Comparison of ENCODE assay signal across 11 cellular contexts in genomic region chr10:112373912-112374338, GRCh38. TPM values are rescaled to one million over a fixed set of nuclear protein-coding genes. Genes with fewer than 3 reads are reported as not detected.
A peak's percentile ranks its signal among the peaks of the same experiment; 100 is the strongest.
DNase-seq lines count a peak whose midpoint lies in the region; ATAC-seq, FAIRE-seq and TF ChIP-seq lines count a peak whose summit lies in the region.
"Had no signal": no experiment of that assay in that cellular context is flagged by ENCODE, and none has a peak within 500 bp of the region (broad histone marks: within the 10 kb centered on the region; RNA-seq: fewer than 3 reads in every experiment).

Gene ACSL5, plus strand, starts transcription at chr10:112374116. Its CDS starts 20,831 bp downstream, at chr10:112394947.

- H3K4me1 ChIP-seq in transverse colon = peaks cover 0 to 32% (median 28%) of the 10 kb centered on the region in 4 donors
- H3K4me1 ChIP-seq: HAP-1 had no signal

- H3K4me1 Mint-ChIP-seq in activated T-cell treated with anti-CD3 and anti-CD28 coated beads, Interleukin-2, amount 50 U/mL, for 72 hours (ENCODE audit: low read depth) = peaks cover 54% of the 10 kb centered on the region
- H3K4me1 Mint-ChIP-seq in activated T-helper 2 cell treated with anti-CD3 and anti-CD28 coated beads, Interferon-gamma antibody, Interleukin-2, Interleukin-4, amounts not matched to agents 10 μg/mL and 5 μg/mL and 100 μg/mL, durations not matched to agents 14 hours and 24 hours and 36 hours (ENCODE audit: low read depth) = peaks cover 38% of the 10 kb centered on the region
- H3K4me1 Mint-ChIP-seq in memory B cell = peaks cover 35% of the 10 kb centered on the region

- in situ Hi-C loops in transverse colon (cut with MboI; ENCODE audit: low pct_ligation_motif_present in 1 of 4, low pct_unique_long_range_greater_than_20kb in 1 of 4, low sequenced_read_pairs in 3 of 4) = no loop called here

- 54 to 58% methylated on average over 4 of the region's 4 CpGs for WGBS in transverse colon (ENCODE audit: low coverage in 1 of 2), 2 donors

- no peaks in the 10 kb centered on the region for H3K27me3 Mint-ChIP-seq in activated T-cell treated with anti-CD3 and anti-CD28 coated beads, Interleukin-2, amount 50 U/mL, for 72 hours (ENCODE audit: low read depth)
- H3K27me3 Mint-ChIP-seq in activated T-helper 2 cell treated with anti-CD3 and anti-CD28 coated beads, Interferon-gamma antibody, Interleukin-2, Interleukin-4, amounts not matched to agents 10 μg/mL and 5 μg/mL and 100 μg/mL, durations not matched to agents 14 hours and 24 hours and 36 hours (ENCODE audit: low read depth) = no peaks in the 10 kb centered on the region
- H3K27me3 Mint-ChIP-seq in memory B cell = no peaks in the 10 kb centered on the region

- H3K27ac ChIP-seq in transverse colon = peak within 1 kb of the TSS; percentile 84 to 90 (median 88)

- peaks cover 6% of the 10 kb centered on the region in 2 donors for H3K36me3 Mint-ChIP-seq in activated T-cell treated with anti-CD3 and anti-CD28 coated beads, Interleukin-2, amount 50 U/mL, for 72 hours (ENCODE audit: insufficient read depth in 2 of 2)
- H3K36me3 Mint-ChIP-seq in activated T-helper 2 cell treated with anti-CD3 and anti-CD28 coated beads, Interferon-gamma antibody, Interleukin-2, Interleukin-4, amounts not matched to agents 10 μg/mL and 5 μg/mL and 100 μg/mL, durations not matched to agents 14 hours and 24 hours and 36 hours (ENCODE audit: low read depth) = peaks cover 11% of the 10 kb centered on the region
- H3K36me3 Mint-ChIP-seq in memory B cell = peaks cover 3% of the 10 kb centered on the region

- H3K4me3 ChIP-seq in transverse colon = peak within 1 kb of the TSS in 3 of 4 donors; percentile 4 to 60 (median 46)
- H3K4me3 ChIP-seq: HAP-1 had no signal

- peaks cover 2% of the 10 kb centered on the region in 2 donors for H3K9me3 Mint-ChIP-seq in activated T-cell treated with anti-CD3 and anti-CD28 coated beads, Interleukin-2, amount 50 U/mL, for 72 hours
- H3K9me3 Mint-ChIP-seq in activated T-helper 2 cell treated with anti-CD3 and anti-CD28 coated beads, Interferon-gamma antibody, Interleukin-2, Interleukin-4, amounts not matched to agents 10 μg/mL and 5 μg/mL and 100 μg/mL, durations not matched to agents 14 hours and 24 hours and 36 hours = no peaks in the 10 kb centered on the region
- no peaks in the 10 kb centered on the region for H3K9me3 Mint-ChIP-seq in memory B cell

- no peaks in the 10 kb centered on the region for H3K9me3 ChIP-seq in transverse colon
- H3K9me3 ChIP-seq: HAP-1 had no signal

- no peak for FAIRE-seq in GM12891 (lab: Jason Lieb, UNC)
- FAIRE-seq: GM12892 had no signal

- TF ChIP-seq CTCF in transverse colon (IDR thresholded peaks at IDR 0.05) = no peak

- H3K27ac Mint-ChIP-seq in activated T-cell treated with anti-CD3 and anti-CD28 coated beads, Interleukin-2, amount 50 U/mL, for 72 hours = peak within 1 kb of the TSS; percentile 100
- H3K27ac Mint-ChIP-seq in activated T-helper 2 cell treated with anti-CD3 and anti-CD28 coated beads, Interferon-gamma antibody, Interleukin-2, Interleukin-4, amounts not matched to agents 10 μg/mL and 5 μg/mL and 100 μg/mL, durations not matched to agents 14 hours and 24 hours and 36 hours = peak within 1 kb of the TSS; percentile 100
- H3K27ac Mint-ChIP-seq in memory B cell = peak within 1 kb of the TSS; percentile 99

- no peak for ATAC-seq in activated T-cell treated with anti-CD3 and anti-CD28 coated beads, Interleukin-2, amount 50 U/mL, for 72 hours (replicated peaks in 1 of 2)
- ATAC-seq in memory B cell (ENCODE audit: low read depth) (no peak), HG03460 (IDR thresholded peaks at IDR 0.05; ENCODE audit: unreplicated experiment) (no peak), GM21723 (IDR thresholded peaks at IDR 0.05; ENCODE audit: unreplicated experiment) (no peak)

- no peaks in the 10 kb centered on the region for H3K27me3 ChIP-seq in transverse colon

- peak within 1 kb of the TSS; percentile 96 to 99 for H3K4me3 Mint-ChIP-seq in activated T-cell treated with anti-CD3 and anti-CD28 coated beads, Interleukin-2, amount 50 U/mL, for 72 hours
- H3K4me3 Mint-ChIP-seq in activated T-helper 2 cell treated with anti-CD3 and anti-CD28 coated beads, Interferon-gamma antibody, Interleukin-2, Interleukin-4, amounts not matched to agents 10 μg/mL and 5 μg/mL and 100 μg/mL, durations not matched to agents 14 hours and 24 hours and 36 hours (ENCODE audit: low read depth) = peak within 1 kb of the TSS; percentile 98
- H3K4me3 Mint-ChIP-seq in memory B cell = peak within 1 kb of the TSS; percentile 98

- TF ChIP-seq POLR2A in transverse colon (IDR thresholded peaks at IDR 0.05) = peak; percentile 81
- TF ChIP-seq POLR2A in GM12891 (IDR thresholded peaks at IDR 0.05; ENCODE audit: low read depth, low read length) = no peak

- TF ChIP-seq EP300 in transverse colon (IDR thresholded peaks at IDR 0.05; ENCODE audit: low read depth) = no peak

- H3K36me3 ChIP-seq in transverse colon = no peaks in the 10 kb centered on the region
- H3K36me3 ChIP-seq: HAP-1 had no signal

- no peak for DNase-seq in activated T-cell treated with anti-CD3 and anti-CD28 coated beads, Interleukin-2, amount 50 U/mL, for 72 hours
- DNase-seq in activated T-cell treated with anti-CD3 and anti-CD28 coated beads, Interleukin-2, amount 50 U/mL, for 48 hours = no peak
- DNase-seq in activated T-helper 2 cell treated with anti-CD3 and anti-CD28 coated beads, Interferon-gamma antibody, Interleukin-2, Interleukin-4, amounts not matched to agents 10 μg/mL and 5 μg/mL and 100 μg/mL, durations not matched to agents 14 hours and 24 hours and 36 hours (ENCODE audit: low spot score) = no peak
- DNase-seq in memory B cell (ENCODE audit: low spot score in 2 of 2) = no peak
- DNase-seq in transverse colon = peak; percentile 73
- no peak for DNase-seq in GM12891 (ENCODE audit: insufficient read length, low spot score)
- DNase-seq: effector CD4-positive, alpha-beta T cell had no signal

- intact Hi-C loops in activated T-helper 2 cell treated with anti-CD3 and anti-CD28 coated beads, Interferon-gamma antibody, Interleukin-2, Interleukin-4, amounts not matched to agents 10 μg/mL and 5 μg/mL and 100 μg/mL, durations not matched to agents 14 hours and 24 hours and 36 hours (cut with micrococcal nuclease) = loop anchor here (10.0 kb wide), 1 partner anchor 1311 kb away; no protein-coding TSS in a partner anchor
- intact Hi-C loops in transverse colon (cut with DNase I; ENCODE audit: low total_unique reads) = no loop called here

TF ChIP-seq in GM12891, 5 proteins besides CTCF, POLR2A, EP300 and RAD21:
- TF ChIP-seq POLR2AphosphoS5 (IDR thresholded peaks at IDR 0.05; ENCODE audit: low read depth, low read length) (no peak), POU2F2 (IDR thresholded peaks at IDR 0.05; ENCODE audit: low read depth, low read length) (no peak), SPI1 (IDR thresholded peaks at IDR 0.05; ENCODE audit: low read depth, low read length) (no peak), TAF1 (IDR thresholded peaks at IDR 0.05; ENCODE audit: low read depth, low read length) (no peak), PAX5 (IDR thresholded peaks at IDR 0.05; ENCODE audit: insufficient read depth, low read length, severe bottlenecking) (no peak)

RNA-seq across cellular contexts. Expression of gene ACSL5, which starts in this region (rescaled TPM):
- total RNA-seq in activated T-cell treated with anti-CD3 and anti-CD28 coated beads, Interleukin-2, amount 50 U/mL, for 72 hours = 10 to 100 TPM; 49.5 to 54.5 TPM
- total RNA-seq in activated T-helper 2 cell treated with anti-CD3 and anti-CD28 coated beads, Interferon-gamma antibody, Interleukin-2, Interleukin-4, amounts not matched to agents 10 μg/mL and 5 μg/mL and 100 μg/mL, durations not matched to agents 14 hours and 24 hours and 36 hours = 39.7 and 45.9 TPM in 2 replicates
- 100 to 1,000 TPM in 3 of 4 donors, 10 to 100 TPM in 1; 91.6 to 315 (median 178) TPM for total RNA-seq in transverse colon
- polyA plus RNA-seq in GM12891 (2012; ENCODE audit: low read depth, missing spikeins) = 23.6 TPM
